1 cellular context compared by ENCODE assay signal in genomic region chr14:21556378-21557083, GRCh38.
TF ChIP-seq lines count a peak whose summit lies in the region.

No MANE protein-coding gene starts in this region.

TF ChIP-seq in H1, 55 proteins besides CTCF, POLR2A, EP300 and RAD21:
- TF ChIP-seq SP4 (IDR thresholded peaks at IDR 0.05; ENCODE audit: low read length) (no peak), SP1 (IDR thresholded peaks at IDR 0.05; ENCODE audit: low read depth, low read length) (peak; percentile 18; the same call in 1 of the 2 replicates), KDM1A (IDR thresholded peaks at IDR 0.05; ENCODE audit: borderline replicate concordance, low read length) (peak; percentile 98), HDAC2 (IDR thresholded peaks at IDR 0.05; ENCODE audit: borderline replicate concordance in 1 of 2, low read depth in 2 of 2, low read length in 2 of 2) (peak in 1 of 2 experiments; percentile 95; a peak in 2 of 4 replicates), BCL11A (IDR thresholded peaks at IDR 0.05; ENCODE audit: low read depth in 2 of 2, low read length in 2 of 2) (no peak)
- TF ChIP-seq, protein P1, sequence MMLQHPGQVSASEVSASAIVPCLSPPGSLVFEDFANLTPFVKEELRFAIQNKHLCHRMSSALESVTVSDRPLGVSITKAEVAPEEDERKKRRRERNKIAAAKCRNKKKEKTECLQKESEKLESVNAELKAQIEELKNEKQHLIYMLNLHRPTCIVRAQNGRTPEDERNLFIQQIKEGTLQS (IDR thresholded peaks at IDR 0.05; ENCODE audit: insufficient read depth, low read depth, low read length): no peak
